Comparison of ENCODE assay signal across 1 cellular context in the genomic region with DNA sequence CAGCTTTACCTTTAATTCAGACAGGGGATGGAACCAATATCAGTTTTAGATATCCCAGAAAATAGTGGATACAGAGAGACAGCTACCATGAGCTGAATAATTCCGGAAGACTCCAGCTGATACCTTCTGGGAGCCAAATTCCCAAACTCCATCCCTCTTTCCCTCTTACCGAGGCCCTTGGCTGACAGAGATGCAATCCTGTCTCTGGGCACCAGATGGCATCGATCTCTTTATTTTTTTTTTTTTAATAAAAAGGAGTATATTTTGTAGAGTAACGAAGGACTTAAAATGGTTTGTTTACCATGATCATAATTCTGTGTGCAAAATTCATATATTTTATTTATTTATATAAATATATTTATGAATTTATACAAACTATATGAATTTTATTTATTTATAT.
TF ChIP-seq lines count a peak whose summit lies in the region.

No MANE protein-coding gene starts in this region.

TF ChIP-seq in liver, 16 proteins besides CTCF, POLR2A, EP300 and RAD21 (continued from another document):
- TF ChIP-seq ZBTB33 (IDR thresholded peaks at IDR 0.05) (no peak), REST (IDR thresholded peaks at IDR 0.05) (no peak), RXRA (IDR thresholded peaks at IDR 0.05) (no peak), NR2F2 (IDR thresholded peaks at IDR 0.05) (no peak)
